In the genomic region with DNA sequence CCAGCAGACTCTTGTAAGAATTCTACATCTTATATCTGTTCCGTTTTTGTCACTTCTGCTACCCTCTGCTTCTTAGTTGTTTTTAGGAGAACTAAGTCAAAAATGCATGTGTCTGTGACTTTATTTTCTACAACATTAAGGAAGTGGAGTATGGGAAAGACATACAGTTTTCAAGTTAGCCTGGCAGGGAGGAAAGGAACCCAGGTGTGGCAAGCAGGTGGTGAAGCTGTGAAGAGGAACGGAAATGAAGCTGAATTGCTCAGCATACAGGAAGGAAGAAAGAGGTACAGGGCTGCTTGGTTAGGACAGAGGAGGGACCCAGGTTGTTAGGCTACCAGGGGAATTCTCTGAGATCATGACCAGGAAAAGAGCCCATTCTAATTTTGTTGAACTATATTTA, we compare ENCODE assay signal across 10 cellular contexts. TPM values are rescaled to one million over a fixed set of nuclear protein-coding genes. Genes with fewer than 3 reads are reported as not detected.
DNase-seq lines count a peak whose midpoint lies in the region; ATAC-seq and TF ChIP-seq lines count a peak whose summit lies in the region.
"Had no signal": no experiment of that assay in that cellular context is flagged by ENCODE, and none has a peak within 500 bp of the region (broad histone marks: within the 10 kb centered on the region; RNA-seq: fewer than 3 reads in every experiment).

No MANE protein-coding gene starts in this region.

- H3K4me2 ChIP-seq in Karpas-422 (ENCODE audit: low read depth, low read length, poor library complexity, severe bottlenecking), result peak overlapping the region; percentile 66

- peak overlapping the region; percentile 98 for H3K27ac Mint-ChIP-seq in stimulated activated naive CD8-positive, alpha-beta T cell treated with anti-CD3 and anti-CD28 coated beads, Interleukin-15, Interleukin-2, amounts not matched to agents 100 ng/mL and 50 ng/mL, for 24 hours

- no peak overlapping the region for H2AFZ ChIP-seq in Karpas-422 (ENCODE audit: low read length)

- H3K27ac ChIP-seq in Karpas-422 (ENCODE audit: low read length), result peak overlapping the region; percentile 85
- no peak overlapping the region for H3K27ac ChIP-seq in prostate gland
- H3K27ac ChIP-seq: C4-2B had no signal

- peak in 1 of 2 donors; percentile 27 for ATAC-seq in activated T-cell treated with anti-CD3 and anti-CD28 coated beads, Interleukin-2, amount 50 U/mL, for 4 hours
- ATAC-seq in esophagus mucosa, result peak; percentile 35
- ATAC-seq in HG03045 (IDR thresholded peaks at IDR 0.05; ENCODE audit: unreplicated experiment), result no peak

- H3K9me3 ChIP-seq in Karpas-422 (ENCODE audit: low read length) (no peaks in the 10 kb centered on the region), prostate gland (no peaks in the 10 kb centered on the region)

- H3K4me1 ChIP-seq in Karpas-422 (ENCODE audit: low read length), result peaks cover 83% of the 10 kb centered on the region
- no peaks in the 10 kb centered on the region for H3K4me1 ChIP-seq in prostate gland (replicated peaks)

- no peak for TF ChIP-seq POLR2A in prostate gland (IDR thresholded peaks at IDR 0.05)

- no peaks in the 10 kb centered on the region for H3K27me3 Mint-ChIP-seq in activated T-cell treated with anti-CD3 and anti-CD28 coated beads, Interleukin-2, amount 50 U/mL, for 4 hours (ENCODE audit: low read depth)
- H3K27me3 Mint-ChIP-seq in stimulated activated naive CD8-positive, alpha-beta T cell treated with anti-CD3 and anti-CD28 coated beads, Interleukin-15, Interleukin-2, amounts not matched to agents 100 ng/mL and 50 ng/mL, for 24 hours, result no peaks in the 10 kb centered on the region

- peak overlapping the region; percentile 72 for H3K4me3 Mint-ChIP-seq in activated T-cell treated with anti-CD3 and anti-CD28 coated beads, Interleukin-2, amount 50 U/mL, for 4 hours
- peak overlapping the region; percentile 92 for H3K4me3 Mint-ChIP-seq in stimulated activated naive CD8-positive, alpha-beta T cell treated with anti-CD3 and anti-CD28 coated beads, Interleukin-15, Interleukin-2, amounts not matched to agents 100 ng/mL and 50 ng/mL, for 24 hours

- no peaks in the 10 kb centered on the region for H4K20me1 ChIP-seq in Karpas-422 (ENCODE audit: insufficient read depth, low read depth, low read length)

- 88% methylated on average over 2 of the region's 2 CpGs for WGBS in prostate gland

- H3K27me3 ChIP-seq in Karpas-422 (ENCODE audit: low read length), result no peaks in the 10 kb centered on the region
- H3K27me3 ChIP-seq in prostate gland (replicated peaks; ENCODE audit: insufficient read depth), result no peaks in the 10 kb centered on the region

- no peak for TF ChIP-seq CTCF in prostate gland (IDR thresholded peaks at IDR 0.05)

- H3K9me3 Mint-ChIP-seq in activated T-cell treated with anti-CD3 and anti-CD28 coated beads, Interleukin-2, amount 50 U/mL, for 4 hours, result no peaks in the 10 kb centered on the region
- H3K9me3 Mint-ChIP-seq in stimulated activated naive CD8-positive, alpha-beta T cell treated with anti-CD3 and anti-CD28 coated beads, Interleukin-15, Interleukin-2, amounts not matched to agents 100 ng/mL and 50 ng/mL, for 24 hours, result no peaks in the 10 kb centered on the region

- no peaks in the 10 kb centered on the region for H3K36me3 ChIP-seq in Karpas-422 (ENCODE audit: insufficient read depth, low read length)
- H3K36me3 ChIP-seq in prostate gland, result no peaks in the 10 kb centered on the region

- no peak overlapping the region for H3K9ac ChIP-seq in Karpas-422 (ENCODE audit: low read length)

- H3K4me3 ChIP-seq in Karpas-422 (ENCODE audit: low read length) (peak overlapping the region; percentile 46; the same call in 1 of the 2 replicates), prostate gland (no peak overlapping the region)

- DNase-seq in activated T-cell treated with anti-CD3 and anti-CD28 coated beads, Interleukin-2, amount 50 U/mL, for 4 hours, result no peak
- DNase-seq in activated T-cell treated with anti-CD3 and anti-CD28 coated beads, Interleukin-2, amount 50 U/mL, for 1 hour, result no peak
- peak; percentile 84 for DNase-seq in Karpas-422
- DNase-seq in prostate gland (ENCODE audit: low spot score), result no peak
- no peak for DNase-seq in DMS114 treated with DMSO at 0.1 percent for 48 hours (lab: John Stamatoyannopoulos, UW; ENCODE audit: unreplicated experiment)
- DNase-seq: stimulated activated CD8-positive, alpha-beta memory T cell treated with anti-CD3 and anti-CD28 coated beads, Interleukin-4, amount 100 ng/mL, for 48 hours had no signal

- H3K4me1 Mint-ChIP-seq in activated T-cell treated with anti-CD3 and anti-CD28 coated beads, Interleukin-2, amount 50 U/mL, for 4 hours (ENCODE audit: low read depth), result peaks cover 89% of the 10 kb centered on the region
- H3K4me1 Mint-ChIP-seq in stimulated activated naive CD8-positive, alpha-beta T cell treated with anti-CD3 and anti-CD28 coated beads, Interleukin-15, Interleukin-2, amounts not matched to agents 100 ng/mL and 50 ng/mL, for 24 hours (ENCODE audit: low read depth), result peaks cover 88% of the 10 kb centered on the region

- peaks cover 2% of the 10 kb centered on the region for H3K36me3 Mint-ChIP-seq in activated T-cell treated with anti-CD3 and anti-CD28 coated beads, Interleukin-2, amount 50 U/mL, for 4 hours (ENCODE audit: insufficient read depth)
- no peaks in the 10 kb centered on the region for H3K36me3 Mint-ChIP-seq in stimulated activated naive CD8-positive, alpha-beta T cell treated with anti-CD3 and anti-CD28 coated beads, Interleukin-15, Interleukin-2, amounts not matched to agents 100 ng/mL and 50 ng/mL, for 24 hours (ENCODE audit: low read depth)

- no peaks in the 10 kb centered on the region for H3K79me2 ChIP-seq in Karpas-422 (ENCODE audit: low read length)

- intact Hi-C loops in prostate gland (cut with DNase I), result no loop called here

- H3K9me2 ChIP-seq in Karpas-422 (replicated peaks; ENCODE audit: insufficient read depth, low read length), result no peaks in the 10 kb centered on the region; the same call in 1 of the 2 replicates

RNA-seq across cellular contexts. Expression of a gene that starts 9.4 kb away (rescaled TPM):
- total RNA-seq in activated T-cell treated with anti-CD3 and anti-CD28 coated beads, Interleukin-2, amount 50 U/mL, for 4 hours, result 10 to 100 TPM in 2 of 3 donors, 1 to 10 TPM in 1; 7.4 to 13.2 (median 10.6) TPM
- 0.40 and 0.63 TPM in 2 replicates for total RNA-seq in Karpas-422 (2014; rRNA removed; shearing (Covaris generic); ENCODE audit: low replicate concordance)
- 0.36 TPM for total RNA-seq in esophagus mucosa
- 1 to 10 TPM in 1 of 2 donors, under 1 TPM in 1; 0.77 to 2.4 TPM for total RNA-seq in prostate gland
